23 cellular contexts compared by ENCODE assay signal in the genomic region with DNA sequence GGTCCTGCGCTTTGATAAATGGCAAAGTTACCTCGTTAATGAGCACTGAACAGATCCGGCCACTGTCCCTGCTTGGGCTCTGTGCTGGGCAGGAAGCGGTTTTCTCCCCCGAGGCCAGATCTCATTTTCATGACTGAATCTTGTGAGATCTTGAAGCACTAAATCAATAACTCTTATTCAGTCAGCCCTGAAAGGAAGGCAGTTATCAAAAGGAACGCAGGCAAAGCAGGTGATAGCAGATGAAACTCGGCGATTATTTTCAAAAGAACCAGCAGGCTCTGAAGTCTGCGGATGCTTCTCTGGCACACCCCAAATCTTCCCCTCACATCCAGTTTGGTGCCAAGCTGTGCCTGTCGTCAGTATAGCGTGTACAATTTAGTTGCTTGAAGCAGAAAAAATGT.
DNase-seq lines count a peak whose midpoint lies in the region; ATAC-seq and TF ChIP-seq lines count a peak whose summit lies in the region.
"Had no signal": no experiment of that assay in that cellular context is flagged by ENCODE, and none has a peak within 500 bp of the region (broad histone marks: within the 10 kb centered on the region; RNA-seq: fewer than 3 reads in every experiment).

No MANE protein-coding gene starts in this region.

- no peak overlapping the region for H3K4me3 ChIP-seq in Caco-2 (ENCODE audit: low read depth, low read length)
- peak overlapping the region; percentile 67 for H3K4me3 ChIP-seq in OCI-LY3 (ENCODE audit: low read length)
- no peak overlapping the region for H3K4me3 ChIP-seq in neural progenitor cell
- no peak overlapping the region for H3K4me3 ChIP-seq in ovary
- H3K4me3 ChIP-seq: adrenal gland, cardiac muscle cell, gastroesophageal sphincter had no signal

- H3K9me3 ChIP-seq in Caco-2 = no peaks in the 10 kb centered on the region
- no peaks in the 10 kb centered on the region for H3K9me3 ChIP-seq in OCI-LY3 (ENCODE audit: insufficient read depth, low read length)
- no peaks in the 10 kb centered on the region for H3K9me3 ChIP-seq in neural progenitor cell (ENCODE audit: low read depth)
- H3K9me3 ChIP-seq in ovary = no peaks in the 10 kb centered on the region
- H3K9me3 ChIP-seq: adrenal gland, gastroesophageal sphincter had no signal

- H3K9ac ChIP-seq in OCI-LY3 (ENCODE audit: low read length) = no peak overlapping the region
- no peak overlapping the region for H3K9ac ChIP-seq in neural progenitor cell

- H3K27me3 Mint-ChIP-seq in Caco-2 (ENCODE audit: insufficient read depth, unreplicated experiment) = no peaks in the 10 kb centered on the region
- H3K27me3 Mint-ChIP-seq in chondrocyte (ENCODE audit: low read depth) = no peaks in the 10 kb centered on the region
- H3K27me3 Mint-ChIP-seq in neural progenitor cell (ENCODE audit: insufficient read depth, low read depth) = peaks cover 7% of the 10 kb centered on the region
- H3K27me3 Mint-ChIP-seq: stimulated activated naive CD8-positive, alpha-beta T cell treated with anti-CD3 and anti-CD28 coated beads, Interleukin-15, amount 100 ng/mL, for 72 hours had no signal

- CTCF ChIA-PET in Caco-2 (lab: Charles Lee) = no interaction called here

- no peak overlapping the region for H3K27ac ChIP-seq in OCI-LY3 (ENCODE audit: low read length)
- no peak overlapping the region for H3K27ac ChIP-seq in neural progenitor cell
- H3K27ac ChIP-seq in ovary = no peak overlapping the region
- H3K27ac ChIP-seq: adrenal gland, cardiac muscle cell, gastroesophageal sphincter, VCaP had no signal

- no peaks in the 10 kb centered on the region for H4K20me1 ChIP-seq in OCI-LY3 (ENCODE audit: insufficient read depth, low read length)
- H4K20me1 ChIP-seq in neural progenitor cell (ENCODE audit: low read depth) = no peaks in the 10 kb centered on the region

- H3K27ac Mint-ChIP-seq in Caco-2 (ENCODE audit: unreplicated experiment) (peak overlapping the region; percentile 62), chondrocyte (ENCODE audit: unreplicated experiment) (no peak overlapping the region), neural progenitor cell (peak overlapping the region; percentile 52)
- H3K27ac Mint-ChIP-seq: stimulated activated naive CD8-positive, alpha-beta T cell treated with anti-CD3 and anti-CD28 coated beads, Interleukin-15, amount 100 ng/mL, for 72 hours; T-helper 1 cell treated with Interleukin-12 subunit alpha and Interleukin-12 subunit beta and Interleukin-4 antibody, amounts not matched to agents 30 μg/mL and 1 μg/mL, for 36 hours had no signal

- TF ChIP-seq POLR2A in ovary (IDR thresholded peaks at IDR 0.05) = no peak

- ATAC-seq in HG02938 (IDR thresholded peaks at IDR 0.05; ENCODE audit: unreplicated experiment) = no peak
- ATAC-seq: gastroesophageal sphincter; left cardiac atrium; stimulated activated naive CD8-positive, alpha-beta T cell treated with anti-CD3 and anti-CD28 coated beads, Interleukin-15, amount 100 ng/mL, for 72 hours had no signal

- H3F3A ChIP-seq in neural progenitor cell (ENCODE audit: low read depth) = no peaks in the 10 kb centered on the region

- no peaks in the 10 kb centered on the region for H3K79me2 ChIP-seq in OCI-LY3 (ENCODE audit: low read length)
- H3K79me2 ChIP-seq in neural progenitor cell (ENCODE audit: low read depth) = no peaks in the 10 kb centered on the region

- H3K9me3 Mint-ChIP-seq in Caco-2 (ENCODE audit: unreplicated experiment) (no peaks in the 10 kb centered on the region), chondrocyte (ENCODE audit: low read depth) (no peaks in the 10 kb centered on the region), neural progenitor cell (peaks cover 2% of the 10 kb centered on the region)
- H3K9me3 Mint-ChIP-seq: stimulated activated naive CD8-positive, alpha-beta T cell treated with anti-CD3 and anti-CD28 coated beads, Interleukin-15, amount 100 ng/mL, for 72 hours; T-helper 1 cell treated with Interleukin-12 subunit alpha and Interleukin-12 subunit beta and Interleukin-4 antibody, amounts not matched to agents 30 μg/mL and 1 μg/mL, for 36 hours had no signal

- intact Hi-C loops in Caco-2 (cut with micrococcal nuclease; ENCODE audit: unreplicated experiment) (loop anchor here (1.0 to 2.0 kb wide), 2 partner anchors 10 to 43 kb away; no protein-coding TSS in a partner anchor), ovary (cut with DNase I) (no loop called here)

- TF ChIP-seq EP300 in ovary (IDR thresholded peaks at IDR 0.05) = no peak

- H3K4me3 Mint-ChIP-seq in Caco-2 (ENCODE audit: unreplicated experiment) (peak overlapping the region; percentile 17), chondrocyte (ENCODE audit: unreplicated experiment) (peak overlapping the region; percentile 5), neural progenitor cell (no peak overlapping the region)
- H3K4me3 Mint-ChIP-seq: stimulated activated naive CD8-positive, alpha-beta T cell treated with anti-CD3 and anti-CD28 coated beads, Interleukin-15, amount 100 ng/mL, for 72 hours; T-helper 1 cell treated with Interleukin-12 subunit alpha and Interleukin-12 subunit beta and Interleukin-4 antibody, amounts not matched to agents 30 μg/mL and 1 μg/mL, for 36 hours had no signal

- DNase-seq in Caco-2 (peak; percentile 68 to 69), chondrocyte (ENCODE audit: low spot score) (no peak), neural progenitor cell (ENCODE audit: low spot score) (no peak), ovary (no peak)
- no peak for DNase-seq in stimulated activated CD4-positive, alpha-beta T cell treated with anti-CD3 and anti-CD28 coated beads, Interleukin-2, amount 100 ng/mL, for 24 hours
- DNase-seq in effector CD4-positive, alpha-beta T cell = no peak
- DNase-seq: activated CD4-positive, alpha-beta T cell treated with anti-CD3 and anti-CD28 coated beads, Interleukin-2, amount 50 U/mL, for 48 hours; activated effector memory CD4-positive, alpha-beta T cell treated with anti-CD3 and anti-CD28 coated beads, Interleukin-2, amount 50 U/mL, for 16 hours; adrenal gland; KG1; left cardiac atrium; NCI-H1092; NCI-H2107; NCI-H524 treated with DMSO at 0.1 percent for 48 hours; Right ventricle myocardium superior; stimulated activated CD4-positive, alpha-beta T cell treated with anti-CD3 and anti-CD28 coated beads, Interleukin-4, amount 100 ng/mL, for 4 hours; stimulated activated naive CD8-positive, alpha-beta T cell treated with anti-CD3 and anti-CD28 coated beads, Interleukin-15, amount 100 ng/mL, for 72 hours had no signal

- peak overlapping the region; percentile 72 for H3K4me2 ChIP-seq in OCI-LY3 (ENCODE audit: low read length)
- no peak overlapping the region for H3K4me2 ChIP-seq in neural progenitor cell

- H3K4me1 Mint-ChIP-seq in Caco-2 (ENCODE audit: low read depth, unreplicated experiment) (peaks cover 21% of the 10 kb centered on the region), chondrocyte (ENCODE audit: low read depth) (peaks cover 38% of the 10 kb centered on the region), neural progenitor cell (peaks cover 28% of the 10 kb centered on the region)
- H3K4me1 Mint-ChIP-seq: stimulated activated naive CD8-positive, alpha-beta T cell treated with anti-CD3 and anti-CD28 coated beads, Interleukin-15, amount 100 ng/mL, for 72 hours had no signal

- BruUV-seq in Caco-2 (replicated peaks; lab: Mats Ljungman, UMichigan) = no TSS peak

- POLR2A ChIA-PET in Caco-2 (lab: Charles Lee) = no interaction called here

- H3K27me3 ChIP-seq in Caco-2 (replicated peaks; ENCODE audit: control insufficient read depth, insufficient read depth, low read length) (no peaks in the 10 kb centered on the region), OCI-LY3 (ENCODE audit: low read depth, low read length) (no peaks in the 10 kb centered on the region), neural progenitor cell (no peaks in the 10 kb centered on the region), ovary (no peaks in the 10 kb centered on the region)
- H3K27me3 ChIP-seq: adrenal gland, cardiac muscle cell, gastroesophageal sphincter had no signal

- H3K36me3 ChIP-seq in Caco-2 (ENCODE audit: control insufficient read depth, insufficient read depth, low read length) (no peaks in the 10 kb centered on the region), OCI-LY3 (replicated peaks; ENCODE audit: low read depth, low read length) (no peaks in the 10 kb centered on the region), neural progenitor cell (no peaks in the 10 kb centered on the region), ovary (no peaks in the 10 kb centered on the region)
- H3K36me3 ChIP-seq: adrenal gland, cardiac muscle cell, gastroesophageal sphincter had no signal

- H3K36me3 Mint-ChIP-seq in Caco-2 (ENCODE audit: insufficient read depth, unreplicated experiment) (no peaks in the 10 kb centered on the region), chondrocyte (ENCODE audit: low read depth) (no peaks in the 10 kb centered on the region), neural progenitor cell (peaks cover 1% of the 10 kb centered on the region)

- TF ChIP-seq CTCF in Caco-2 (IDR thresholded peaks at IDR 0.05; ENCODE audit: insufficient read depth in 1 of 2, low read depth in 1 of 2, low read length in 1 of 2, severe bottlenecking in 1 of 2, unreplicated experiment in 1 of 2) (no peak), OCI-LY3 (IDR thresholded peaks at IDR 0.05; ENCODE audit: low read depth, low read length) (no peak), chondrocyte (IDR thresholded peaks at IDR 0.05) (no peak), neural progenitor cell (IDR thresholded peaks at IDR 0.05) (no peak), ovary (IDR thresholded peaks at IDR 0.05) (no peak)

- H2AFZ ChIP-seq in OCI-LY3 (ENCODE audit: low read depth, low read length) (peak overlapping the region; percentile 66; the same call in 1 of the 2 replicates), neural progenitor cell (replicated peaks) (no peak overlapping the region)

- H3K4me1 ChIP-seq in Caco-2 = peaks cover 36% of the 10 kb centered on the region
- H3K4me1 ChIP-seq in OCI-LY3 (ENCODE audit: low read length) = peaks cover 10% of the 10 kb centered on the region
- H3K4me1 ChIP-seq in neural progenitor cell = no peaks in the 10 kb centered on the region
- H3K4me1 ChIP-seq in ovary (ENCODE audit: insufficient read depth) = no peaks in the 10 kb centered on the region
- H3K4me1 ChIP-seq: adrenal gland had no signal

- 71 to 77% (median 73%) methylated on average over 11 of the region's 11 CpGs for WGBS in ovary, 3 donors

Comparison
In these comparisons a context has a peak if more than half of its experiments do, and no peak if none do; other contexts are left out.
1. DNase-seq: peak in Caco-2 (2 of 2); none in chondrocyte (single experiment), neural progenitor cell (single experiment), stimulated activated CD4-positive, alpha-beta T cell treated with anti-CD3 and anti-CD28 coated beads, Interleukin-2, amount 100 ng/mL, for 24 hours (0 of 2), effector CD4-positive, alpha-beta T cell (single experiment) and ovary (0 of 5).